ENCODE assay signal across 20 cellular contexts in genomic region chr1:218274551-218274950, GRCh38.
"Had no signal": no experiment of that assay in that cellular context is flagged by ENCODE, and none has a peak within 500 bp of the region (broad histone marks: within the 10 kb centered on the region; RNA-seq: fewer than 3 reads in every experiment).

No MANE protein-coding gene starts in this region.

- ATAC-seq: activated CD4-positive, alpha-beta T cell treated with anti-CD3 and anti-CD28 coated beads for 36 hours; left lung; lower lobe of right lung; natural killer cell; upper lobe of right lung had no signal

- DNase-seq: activated CD4-positive, alpha-beta T cell treated with anti-CD3 and anti-CD28 coated beads for 36 hours; activated CD4-positive, alpha-beta T cell treated with anti-CD3 and anti-CD28 coated beads, Interleukin-2, amount 50 U/mL, for 4 hours; activated CD4-positive, CD25-positive, alpha-beta regulatory T cell; activated CD8-positive, alpha-beta memory T cell treated with anti-CD3 and anti-CD28 coated beads for 24 hours; activated effector memory CD4-positive, alpha-beta T cell treated with Interleukin-2 at 50 U/mL for 16 hours; activated naive CD4-positive, alpha-beta T cell treated with anti-CD3 and anti-CD28 coated beads, Interleukin-2, amount 10 ng/mL, durations not matched to agents 7 days and 5 days; activated naive CD8-positive, alpha-beta T cell treated with anti-CD3 and anti-CD28 coated beads, Interleukin-2, amount 10 ng/mL, durations not matched to agents 7 days and 5 days; cerebellar nuclear complex; colonic mucosa; effector CD8-positive, alpha-beta T cell; esophagus squamous epithelium; foreskin melanocyte; left lung; lower lobe of right lung; mesenchymal stem cell; natural killer cell; stimulated activated CD4-positive, alpha-beta T cell treated with anti-CD3 and anti-CD28 coated beads, Interleukin-15, amount 100 ng/mL, for 24 hours; stimulated activated naive CD4-positive, alpha-beta T cell; tibial artery; upper lobe of right lung had no signal
